Comparison of ENCODE assay signal across 9 cellular contexts in the genomic region with DNA sequence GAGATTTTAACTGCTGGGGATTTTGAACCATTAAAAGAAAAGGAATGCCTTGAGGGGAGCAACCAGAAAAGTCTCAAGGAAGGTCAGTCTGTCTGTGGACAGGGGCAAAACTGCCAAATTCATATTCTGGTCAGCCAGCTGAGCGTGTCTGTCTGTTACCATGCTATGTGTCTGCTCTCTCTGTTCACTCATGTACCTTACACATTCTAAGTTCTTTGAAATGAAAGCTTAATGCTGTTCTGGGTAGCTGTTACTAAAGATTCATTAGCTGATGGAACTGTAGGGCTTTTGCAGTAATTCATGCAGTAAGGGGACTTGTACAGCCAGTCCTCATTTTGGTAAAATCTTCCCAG.
DNase-seq lines count a peak whose midpoint lies in the region; TF ChIP-seq lines count a peak whose summit lies in the region.
"Had no signal": no experiment of that assay in that cellular context is flagged by ENCODE, and none has a peak within 500 bp of the region (broad histone marks: within the 10 kb centered on the region; RNA-seq: fewer than 3 reads in every experiment).

No MANE protein-coding gene starts in this region.

- DNase-seq in NCI-H748 treated with DMSO at 0.1 percent for 48 hours (lab: John Stamatoyannopoulos, UW) (peak; percentile 49), colonic mucosa (no peak), medulla oblongata (ENCODE audit: extremely low spot score) (peak; percentile 8), superior temporal gyrus (ENCODE audit: extremely low spot score) (peak; percentile 53), MV-4-11 (lab: John Stamatoyannopoulos, UW) (no peak), UCSD-AML1 (lab: John Stamatoyannopoulos, UW; ENCODE audit: unreplicated experiment) (no peak), GM19238 (ENCODE audit: insufficient read length, low spot score) (no peak)
- DNase-seq: activated CD4-positive, CD25-positive, alpha-beta regulatory T cell had no signal

- no peaks in the 10 kb centered on the region for H3K4me1 ChIP-seq in colonic mucosa
- H3K4me1 ChIP-seq: HAP-1 had no signal

- H3K36me3 ChIP-seq in colonic mucosa: no peaks in the 10 kb centered on the region
- H3K36me3 ChIP-seq: HAP-1 had no signal

- TF ChIP-seq CTCF in colonic mucosa (IDR thresholded peaks at IDR 0.05): no peak

- no peaks in the 10 kb centered on the region for H3K27me3 ChIP-seq in colonic mucosa

- intact Hi-C loops in colonic mucosa (cut with DNase I): loop anchor here (10.0 kb wide), 1 partner anchor 112 kb away; a partner anchor contains a TSS

- peak overlapping the region; percentile 14 for H3K27ac ChIP-seq in colonic mucosa

- peak overlapping the region in 1 of 2 donors; percentile 6 for H3K9ac ChIP-seq in colonic mucosa (ENCODE audit: low read depth in 2 of 2, low read length in 2 of 2)

- no peak overlapping the region for H3K4me3 ChIP-seq in colonic mucosa
- H3K4me3 ChIP-seq: HAP-1 had no signal

- no peaks in the 10 kb centered on the region for H3K9me3 ChIP-seq in colonic mucosa
- H3K9me3 ChIP-seq: HAP-1 had no signal

Comparison
In these comparisons a context has a peak if more than half of its experiments do, and no peak if none do; other contexts are left out.
1. DNase-seq: peak in NCI-H748 treated with DMSO at 0.1 percent for 48 hours (single experiment), medulla oblongata (single experiment) and superior temporal gyrus (single experiment); none in colonic mucosa (single experiment), MV-4-11 (single experiment), UCSD-AML1 (single experiment) and GM19238 (single experiment).